ENCODE assay signal across 9 cellular contexts in the genomic region with DNA sequence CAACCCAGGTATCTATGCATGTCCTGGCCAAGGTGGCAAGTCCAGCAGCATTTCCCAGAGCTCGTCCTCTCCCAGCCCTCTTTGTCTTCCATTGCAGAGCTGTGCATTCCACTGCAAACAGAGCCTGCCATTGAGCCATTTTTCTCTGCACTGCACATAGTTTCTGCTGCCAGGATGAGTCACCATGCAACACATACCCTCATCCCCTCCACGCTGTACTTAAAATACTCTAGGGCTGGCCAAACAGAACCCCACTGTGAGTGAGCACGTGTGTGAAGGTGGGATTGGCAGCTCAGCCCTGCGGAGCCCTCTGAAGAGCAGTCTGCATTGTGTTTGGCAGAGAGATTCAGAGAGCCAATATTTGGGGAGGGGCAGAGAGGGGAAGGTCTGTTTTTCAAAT. TPM values are rescaled to one million over a fixed set of nuclear protein-coding genes. Genes with fewer than 3 reads are reported as not detected.
DNase-seq lines count a peak whose midpoint lies in the region; ATAC-seq, FAIRE-seq and TF ChIP-seq lines count a peak whose summit lies in the region.
"Had no signal": no experiment of that assay in that cellular context is flagged by ENCODE, and none has a peak within 500 bp of the region (broad histone marks: within the 10 kb centered on the region; RNA-seq: fewer than 3 reads in every experiment).

No MANE protein-coding gene starts in this region.

- no peak for FAIRE-seq in GM12892 (lab: Jason Lieb, UNC)

- CTCF ChIA-PET in MCF 10A (lab: Yijun Ruan, JAX) = interaction anchor here (0.9 kb wide), 2 partner anchors 466 to 499 kb away, joined by 4 read pairs; no protein-coding TSS in a partner anchor

- TF ChIP-seq POLR2A in gastrocnemius medialis (IDR thresholded peaks at IDR 0.05) = no peak
- no peak for TF ChIP-seq POLR2A in GM12892 (IDR thresholded peaks at IDR 0.05; ENCODE audit: low read depth, low read length)

- peaks cover 14% of the 10 kb centered on the region for H3K4me1 Mint-ChIP-seq in MCF 10A (ENCODE audit: insufficient read depth, unreplicated experiment)

- H3K36me3 Mint-ChIP-seq in MCF 10A (ENCODE audit: insufficient read depth, unreplicated experiment) = peaks cover 7% of the 10 kb centered on the region

- H3K36me3 ChIP-seq in gastrocnemius medialis = no peaks in the 10 kb centered on the region

- intact Hi-C loops in MCF 10A (cut with micrococcal nuclease) (no loop called here), gastrocnemius medialis (cut with DNase I; ENCODE audit: low total_unique reads) (no loop called here)

- H3K4me3 Mint-ChIP-seq in MCF 10A (ENCODE audit: unreplicated experiment) = no peak overlapping the region

- H3K9me3 ChIP-seq in gastrocnemius medialis = no peaks in the 10 kb centered on the region
- H3K9me3 ChIP-seq: testis had no signal

- H3K27me3 Mint-ChIP-seq in MCF 10A (ENCODE audit: insufficient read depth, unreplicated experiment) = no peaks in the 10 kb centered on the region

- H3K4me1 ChIP-seq in gastrocnemius medialis = peaks cover 3 to 7% of the 10 kb centered on the region in 2 donors

- TF ChIP-seq CTCF in MCF 10A (IDR thresholded peaks at IDR 0.05; ENCODE audit: unreplicated experiment) = no peak
- TF ChIP-seq CTCF in gastrocnemius medialis (IDR thresholded peaks at IDR 0.05 in 4 of 5, conservative IDR thresholded peaks at IDR 0.05 in 1 of 5) = no peak

- H3K9me3 Mint-ChIP-seq in MCF 10A (ENCODE audit: unreplicated experiment) = no peaks in the 10 kb centered on the region

- BruUV-seq in MCF 10A (replicated peaks; lab: Mats Ljungman, UMichigan) = no TSS peak

- H3K4me3 ChIP-seq in gastrocnemius medialis = no peak overlapping the region
- H3K4me3 ChIP-seq: testis had no signal

- H3K27ac ChIP-seq in gastrocnemius medialis = peak overlapping the region in 2 of 4 donors; percentile 33 to 39
- H3K27ac ChIP-seq: testis had no signal

- no peaks in the 10 kb centered on the region for H3K27me3 ChIP-seq in gastrocnemius medialis
- H3K27me3 ChIP-seq: testis had no signal

- ATAC-seq in gastrocnemius medialis = no peak

- POLR2A ChIA-PET in MCF 10A (lab: Yijun Ruan, JAX) = interaction anchor here (0.8 kb wide), 1 partner anchor 10 kb away, joined by 5 read pairs; no protein-coding TSS in a partner anchor

- DNase-seq in ACHN (peak; percentile 73), NCI-H146 (lab: John Stamatoyannopoulos, UW) (peak; percentile 60), MCF 10A (ENCODE audit: unreplicated experiment) (peak; percentile 81), lung microvascular endothelial cell (ENCODE audit: low read depth in 2 of 2) (peak; percentile 51 to 57), gastrocnemius medialis (no peak), NK-92 (lab: John Stamatoyannopoulos, UW; ENCODE audit: unreplicated experiment) (no peak), GM12892 (ENCODE audit: insufficient read length) (no peak)
- DNase-seq in activated T-cell treated with anti-CD3 and anti-CD28 coated beads, Interleukin-2, amount 50 U/mL, for 48 hours = no peak
- DNase-seq: testis had no signal

- in situ Hi-C loops in ACHN (cut with HindIII; ENCODE audit: low pct_ligation_motif_present, low pct_unique_long_range_greater_than_20kb, low sequenced_read_pairs) (no loop called here), gastrocnemius medialis (cut with MboI; ENCODE audit: low sequenced_read_pairs in 4 of 4) (loop anchor here in 3 of 4 donors (25.0 kb wide), 3 partner anchors 385 to 1165 kb away; a partner anchor contains a TSS)

- no peak overlapping the region for H3K27ac Mint-ChIP-seq in MCF 10A (ENCODE audit: low read depth, unreplicated experiment)

RNA-seq across cellular contexts. Expression of a gene that starts 3.9 kb away (rescaled TPM):
- total RNA-seq in MCF 10A (2022) (20.0 and 24.4 TPM in 2 replicates), lung microvascular endothelial cell (2.6 and 8.1 TPM in 2 replicates), gastrocnemius medialis (100 to 1,000 TPM; 111 to 377 (median 324) TPM)
- polyA plus RNA-seq in GM12892 (2012; ENCODE audit: missing spikeins) = 27.3 TPM

Comparison
In these comparisons a context has a peak if more than half of its experiments do, and no peak if none do; other contexts are left out.
1. DNase-seq: peak in ACHN (single experiment), NCI-H146 (single experiment), MCF 10A (single experiment) and lung microvascular endothelial cell (2 of 2); none in gastrocnemius medialis (0 of 2), NK-92 (single experiment), activated T-cell treated with anti-CD3 and anti-CD28 coated beads, Interleukin-2, amount 50 U/mL, for 48 hours (0 of 2) and GM12892 (single experiment).